22 cellular contexts compared by ENCODE assay signal in the genomic region with DNA sequence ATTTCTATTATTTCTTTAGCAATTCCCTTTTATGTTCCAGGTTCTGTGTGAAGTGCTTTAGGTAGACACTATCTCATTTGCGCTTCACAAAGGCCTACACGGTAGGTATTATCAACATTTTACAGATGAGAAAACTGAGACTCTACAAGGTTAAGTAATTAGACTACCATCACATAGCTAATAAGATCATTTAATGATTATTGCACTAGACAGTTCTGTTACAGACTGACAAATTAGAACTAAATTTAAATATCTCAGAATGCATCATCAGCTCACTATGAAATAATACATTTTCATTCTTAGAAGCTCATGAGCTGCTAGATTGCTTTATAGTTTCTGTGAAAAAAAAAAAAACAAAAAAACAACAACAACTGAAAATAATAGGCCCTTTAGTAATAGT. TPM values are rescaled to one million over a fixed set of nuclear protein-coding genes. Genes with fewer than 3 reads are reported as not detected.
A peak's percentile ranks its signal among the peaks of the same experiment; 100 is the strongest.
DNase-seq lines count a peak whose midpoint lies in the region; ATAC-seq, FAIRE-seq and TF ChIP-seq lines count a peak whose summit lies in the region.
"Had no signal": no experiment of that assay in that cellular context is flagged by ENCODE, and none has a peak within 500 bp of the region (broad histone marks: within the 10 kb centered on the region; RNA-seq: fewer than 3 reads in every experiment).

No MANE protein-coding gene starts in this region.

- POLR2A ChIA-PET in HCT116 (lab: Charles Lee), result no interaction called here

- FAIRE-seq in keratinocyte (lab: Jason Lieb, UNC), result no peak
- FAIRE-seq: GM12892, K562 had no signal

- TF ChIP-seq CTCF in HCT116 (IDR thresholded peaks at IDR 0.05 in 2 of 3, conservative IDR thresholded peaks at IDR 0.05 in 1 of 3; ENCODE audit: borderline replicate concordance in 1 of 3, insufficient read depth in 1 of 3, low read depth in 2 of 3, low read length in 2 of 3) (no peak), keratinocyte (optimal IDR thresholded peaks at IDR 0.05 in 1 of 3, IDR thresholded peaks at IDR 0.05 in 1 of 3, conservative IDR thresholded peaks at IDR 0.05 in 1 of 3; ENCODE audit: extremely low read depth in 1 of 3, insufficient read depth in 2 of 3, low read length in 3 of 3) (no peak)

- H3K79me2 ChIP-seq in HCT116 (ENCODE audit: insufficient read depth, low read length) (peaks cover 82% of the 10 kb centered on the region), keratinocyte (ENCODE audit: control insufficient read depth, insufficient read depth, low read length) (peaks cover 47% of the 10 kb centered on the region)

- no peak for DNase-seq in activated T-cell treated with anti-CD3 and anti-CD28 coated beads, Interleukin-2, amount 50 U/mL, for 72 hours
- no peak for DNase-seq in activated T-cell treated with anti-CD3 and anti-CD28 coated beads, Interleukin-2, amount 50 U/mL, for 48 hours
- DNase-seq in HCT116 (ENCODE audit: low read depth, low spot score) (no peak), keratinocyte (ENCODE audit: low read depth, low spot score) (no peak), SJCRH30 (no peak), RKO (ENCODE audit: low spot score) (no peak)
- DNase-seq: 8988T; BE2C; Calu3; CD8-positive, alpha-beta T cell; DMS53; EL; MV-4-11; NCI-H1417; NCI-H187; NCI-H2107; NCI-H510A treated with DMSO at 0.1 percent for 48 hours; NCI-H774 had no signal

- peaks cover 56% of the 10 kb centered on the region for H3K4me1 Mint-ChIP-seq in activated T-cell treated with anti-CD3 and anti-CD28 coated beads, Interleukin-2, amount 50 U/mL, for 72 hours (ENCODE audit: low read depth)
- H3K4me1 Mint-ChIP-seq in activated T-helper 17 cell treated with anti-CD3 and anti-CD28 coated beads, Interleukin-2, amount 50 U/mL, for 72 hours, result peaks cover 47% of the 10 kb centered on the region

- RAD21 ChIA-PET in HCT116 (lab: Charles Lee; ENCODE audit: low non-redundant PET in 1 of 2, low total read pairs in 2 of 2, uncharacterized antibody in 2 of 2, unreplicated experiment in 2 of 2), result no interaction called here

- H3K4me1 ChIP-seq in HCT116 (ENCODE audit: control insufficient read depth in 1 of 2, insufficient read depth in 2 of 2, low read length in 2 of 2), result peaks cover 49 to 51% of the 10 kb centered on the region in 2 experiments
- H3K4me1 ChIP-seq in keratinocyte (ENCODE audit: control insufficient read depth, extremely low read depth, insufficient read depth, low read length), result peaks cover 14% of the 10 kb centered on the region
- H3K4me1 ChIP-seq in SJCRH30, result no peaks in the 10 kb centered on the region
- H3K4me1 ChIP-seq: BE2C had no signal

- H3K9ac ChIP-seq in HCT116 (ENCODE audit: low read length) (no peak overlapping the region; the same call in 1 of the 2 replicates), keratinocyte (ENCODE audit: control insufficient read depth, extremely low read depth, insufficient read depth, low read length) (no peak overlapping the region)

- H4K20me1 ChIP-seq in HCT116 (ENCODE audit: insufficient read depth) (peaks cover 4% of the 10 kb centered on the region; the same call in 1 of the 2 replicates), keratinocyte (ENCODE audit: control insufficient read depth, extremely low read depth, insufficient read depth, low read length) (no peaks in the 10 kb centered on the region)

- dilution Hi-C loops in keratinocyte (cut with MboI; ENCODE audit: extremely low pct_ligation_motif_present, low sequenced_read_pairs), result no loop called here

- no TSS peak for BruUV-seq in HCT116 (replicated peaks; lab: Mats Ljungman, UMichigan)

- H3K27me3 ChIP-seq in HCT116 (ENCODE audit: insufficient read depth, low read length) (no peaks in the 10 kb centered on the region), keratinocyte (ENCODE audit: control insufficient read depth, extremely low read depth, insufficient read depth, low read length) (no peaks in the 10 kb centered on the region), SJCRH30 (no peaks in the 10 kb centered on the region)
- H3K27me3 ChIP-seq: BE2C had no signal

- H3K9me2 ChIP-seq in HCT116 (ENCODE audit: insufficient read depth), result no peaks in the 10 kb centered on the region

- H3K9me3 Mint-ChIP-seq in activated T-cell treated with anti-CD3 and anti-CD28 coated beads, Interleukin-2, amount 50 U/mL, for 72 hours, result peaks cover 0 to 4% of the 10 kb centered on the region in 2 donors
- peaks cover 4% of the 10 kb centered on the region for H3K9me3 Mint-ChIP-seq in activated T-helper 17 cell treated with anti-CD3 and anti-CD28 coated beads, Interleukin-2, amount 50 U/mL, for 72 hours

- no peak for ATAC-seq in activated T-cell treated with anti-CD3 and anti-CD28 coated beads, Interleukin-2, amount 50 U/mL, for 72 hours (replicated peaks in 1 of 2)
- ATAC-seq in HCT116 (no peak), HG03565 (IDR thresholded peaks at IDR 0.05; ENCODE audit: unreplicated experiment) (no peak)
- peak; percentile 26 for ATAC-seq in activated T-helper 17 cell treated with anti-CD3 and anti-CD28 coated beads, Interleukin-2, amount 50 U/mL, for 72 hours (replicated peaks)
- ATAC-seq: CD8-positive, alpha-beta T cell had no signal

- TF ChIP-seq POLR2A in HCT116 (IDR thresholded peaks at IDR 0.05; ENCODE audit: borderline replicate concordance, extremely low read depth, insufficient read depth, insufficient read length), result no peak

- no peaks in the 10 kb centered on the region for H3K9me3 ChIP-seq in HCT116 (ENCODE audit: control insufficient read depth in 1 of 2, insufficient read depth in 1 of 2, low read depth in 1 of 2, low read length in 2 of 2)
- no peaks in the 10 kb centered on the region for H3K9me3 ChIP-seq in keratinocyte (ENCODE audit: control insufficient read depth, low read depth, low read length)
- peaks cover 6% of the 10 kb centered on the region; the same call in 1 of the 2 replicates for H3K9me3 ChIP-seq in SJCRH30 (replicated peaks)
- H3K9me3 ChIP-seq: BE2C had no signal

- peak overlapping the region in 1 of 2 donors; percentile 29 for H3K4me3 Mint-ChIP-seq in activated T-cell treated with anti-CD3 and anti-CD28 coated beads, Interleukin-2, amount 50 U/mL, for 72 hours
- peak overlapping the region; percentile 82 for H3K4me3 Mint-ChIP-seq in activated T-helper 17 cell treated with anti-CD3 and anti-CD28 coated beads, Interleukin-2, amount 50 U/mL, for 72 hours
- H3K4me3 Mint-ChIP-seq: CD8-positive, alpha-beta T cell had no signal

- peak overlapping the region; percentile 97; the same call in 1 of the 2 replicates for H3K27ac ChIP-seq in HCT116 (ENCODE audit: low read depth, low read length)
- H3K27ac ChIP-seq in keratinocyte (ENCODE audit: control insufficient read depth, insufficient read depth, low read length), result peak overlapping the region; percentile 93
- H3K27ac ChIP-seq in SJCRH30, result no peak overlapping the region

- no peaks in the 10 kb centered on the region for H3K27me3 Mint-ChIP-seq in activated T-cell treated with anti-CD3 and anti-CD28 coated beads, Interleukin-2, amount 50 U/mL, for 72 hours (ENCODE audit: low read depth)
- no peaks in the 10 kb centered on the region for H3K27me3 Mint-ChIP-seq in activated T-helper 17 cell treated with anti-CD3 and anti-CD28 coated beads, Interleukin-2, amount 50 U/mL, for 72 hours

- no peak for TF ChIP-seq RAD21 in HCT116 (IDR thresholded peaks at IDR 0.05; ENCODE audit: low read depth)

- no peak overlapping the region for H2AFZ ChIP-seq in HCT116 (ENCODE audit: low read depth, low read length, poor library complexity, severe bottlenecking)
- H2AFZ ChIP-seq in keratinocyte (ENCODE audit: control insufficient read depth, low read length), result no peak overlapping the region

- H3K9me1 ChIP-seq in keratinocyte (ENCODE audit: control insufficient read depth, extremely low read depth, insufficient read depth, low read length), result no peaks in the 10 kb centered on the region

- CTCF ChIA-PET in HCT116 (lab: Charles Lee), result no interaction called here

- intact Hi-C loops in HCT116 (cut with micrococcal nuclease), result no loop called here

- peaks cover 18 to 42% of the 10 kb centered on the region in 2 donors for H3K36me3 Mint-ChIP-seq in activated T-cell treated with anti-CD3 and anti-CD28 coated beads, Interleukin-2, amount 50 U/mL, for 72 hours (ENCODE audit: insufficient read depth in 2 of 2)
- peaks cover 82% of the 10 kb centered on the region for H3K36me3 Mint-ChIP-seq in activated T-helper 17 cell treated with anti-CD3 and anti-CD28 coated beads, Interleukin-2, amount 50 U/mL, for 72 hours (ENCODE audit: low read depth)

- peak overlapping the region; percentile 42 for H3K27ac Mint-ChIP-seq in activated T-cell treated with anti-CD3 and anti-CD28 coated beads, Interleukin-2, amount 50 U/mL, for 72 hours
- H3K27ac Mint-ChIP-seq in activated T-helper 17 cell treated with anti-CD3 and anti-CD28 coated beads, Interleukin-2, amount 50 U/mL, for 72 hours, result peak overlapping the region; percentile 100

- H3K36me3 ChIP-seq in HCT116 (ENCODE audit: control insufficient read depth in 1 of 2, insufficient read depth in 2 of 2, low read length in 2 of 2), result peaks cover 4 to 7% of the 10 kb centered on the region in 2 experiments; a peak in 3 of 4 replicates
- H3K36me3 ChIP-seq in keratinocyte (ENCODE audit: control insufficient read depth in 2 of 2, extremely low read depth in 1 of 2, insufficient read depth in 2 of 2, low read length in 2 of 2), result peaks cover 4 to 11% of the 10 kb centered on the region in 2 experiments
- peaks cover 29% of the 10 kb centered on the region for H3K36me3 ChIP-seq in SJCRH30
- H3K36me3 ChIP-seq: BE2C had no signal

- peak overlapping the region; percentile 80; the same call in 1 of the 2 replicates for H3K4me2 ChIP-seq in HCT116 (ENCODE audit: low read length)
- no peak overlapping the region for H3K4me2 ChIP-seq in keratinocyte (ENCODE audit: control insufficient read depth, extremely low read depth, insufficient read depth, low read depth, low read length)

- H3K4me3 ChIP-seq in HCT116 (replicated peaks in 1 of 2; ENCODE audit: low read depth in 1 of 2, low read length in 2 of 2) (no peak overlapping the region), keratinocyte (ENCODE audit: control insufficient read depth in 2 of 3, extremely low read depth in 1 of 3, insufficient read depth in 2 of 3, low read depth in 1 of 3, low read length in 3 of 3) (no peak overlapping the region), SJCRH30 (no peak overlapping the region)
- H3K4me3 ChIP-seq: K562 had no signal

RNA-seq across cellular contexts. Expression of a gene that starts 37.9 kb away (rescaled TPM):
- total RNA-seq in activated T-cell treated with anti-CD3 and anti-CD28 coated beads, Interleukin-2, amount 50 U/mL, for 72 hours, result 100 to 1,000 TPM; 224 to 264 TPM
- total RNA-seq in HCT116 (2021; ENCODE audit: unreplicated experiment), result 94.8 TPM
- polyA plus RNA-seq in HCT116 (2012), result 138 and 140 TPM in 2 replicates
- 100 to 1,000 TPM; 170 to 262 TPM for total RNA-seq in activated T-helper 17 cell treated with anti-CD3 and anti-CD28 coated beads, Interleukin-2, amount 50 U/mL, for 72 hours
- 78.3 to 129 TPM (median 80.3 TPM) in 3 replicates for polyA plus RNA-seq in keratinocyte
- 189 TPM for polyA plus RNA-seq in keratinocyte (2011; ENCODE audit: low read depth)
- 52.4 and 94.1 TPM in 2 replicates for polyA plus RNA-seq in keratinocyte (2011; cell fraction: cytosol; rRNA removed)
- 53.9 and 79.3 TPM in 2 replicates for polyA plus RNA-seq in keratinocyte (2011; cell fraction: nucleus; rRNA removed)
- polyA plus RNA-seq in keratinocyte (2012; ENCODE audit: low replicate concordance), result 51.5 and 55.4 TPM in 2 replicates
- 21.0 to 88.2 TPM (median 42.4 TPM) in 3 replicates for polyA minus RNA-seq in keratinocyte
- polyA minus RNA-seq in keratinocyte (2011; cell fraction: cytosol; rRNA and poly(A)+ RNA removed), result 48.7 TPM
- polyA minus RNA-seq in keratinocyte (2011; cell fraction: nucleus; rRNA and poly(A)+ RNA removed), result 18.3 and 33.9 TPM in 2 replicates
- total RNA-seq in SJCRH30 (2014; rRNA removed; shearing (Covaris generic)), result 141 and 149 TPM in 2 replicates
